ENCODE assay signal across 1 cellular context in the genomic region with DNA sequence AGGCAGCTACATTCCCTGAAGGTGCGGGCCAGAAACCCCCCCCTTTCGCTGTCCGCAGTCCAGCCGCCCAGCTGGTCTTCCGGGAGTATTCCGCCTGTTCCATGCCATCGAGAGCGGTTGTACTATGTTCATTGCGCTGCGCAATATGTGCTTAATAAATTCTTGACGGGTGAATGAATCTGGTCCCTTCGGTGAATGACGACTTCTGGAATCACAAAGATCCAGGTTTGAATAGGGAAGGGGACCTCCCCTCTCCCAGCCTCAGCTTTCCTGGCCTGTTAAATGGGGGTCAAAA.
TF ChIP-seq lines count a peak whose summit lies in the region.

No MANE protein-coding gene starts in this region.

TF ChIP-seq in GM12878, 131 proteins besides CTCF, POLR2A, EP300 and RAD21:
- no peak for TF ChIP-seq MTA3 (IDR thresholded peaks at IDR 0.05; ENCODE audit: borderline replicate concordance, low read length)
- TF ChIP-seq SREBF2 (IDR thresholded peaks at IDR 0.05; ENCODE audit: low read length), result no peak
- TF ChIP-seq TCF7 (IDR thresholded peaks at IDR 0.05; ENCODE audit: borderline replicate concordance), result no peak
- no peak for TF ChIP-seq ZBED1 (IDR thresholded peaks at IDR 0.05; ENCODE audit: borderline replicate concordance)
- no peak for TF ChIP-seq KDM1A (IDR thresholded peaks at IDR 0.05; ENCODE audit: borderline replicate concordance)
- TF ChIP-seq, protein P1, sequence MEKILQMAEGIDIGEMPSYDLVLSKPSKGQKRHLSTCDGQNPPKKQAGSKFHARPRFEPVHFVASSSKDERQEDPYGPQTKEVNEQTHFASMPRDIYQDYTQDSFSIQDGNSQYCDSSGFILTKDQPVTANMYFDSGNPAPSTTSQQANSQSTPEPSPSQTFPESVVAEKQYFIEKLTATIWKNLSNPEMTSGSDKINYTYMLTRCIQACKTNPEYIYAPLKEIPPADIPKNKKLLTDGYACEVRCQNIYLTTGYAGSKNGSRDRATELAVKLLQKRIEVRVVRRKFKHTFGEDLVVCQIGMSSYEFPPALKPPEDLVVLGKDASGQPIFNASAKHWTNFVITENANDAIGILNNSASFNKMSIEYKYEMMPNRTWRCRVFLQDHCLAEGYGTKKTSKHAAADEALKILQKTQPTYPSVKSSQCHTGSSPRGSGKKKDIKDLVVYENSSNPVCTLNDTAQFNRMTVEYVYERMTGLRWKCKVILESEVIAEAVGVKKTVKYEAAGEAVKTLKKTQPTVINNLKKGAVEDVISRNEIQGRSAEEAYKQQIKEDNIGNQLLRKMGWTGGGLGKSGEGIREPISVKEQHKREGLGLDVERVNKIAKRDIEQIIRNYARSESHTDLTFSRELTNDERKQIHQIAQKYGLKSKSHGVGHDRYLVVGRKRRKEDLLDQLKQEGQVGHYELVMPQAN (conservative IDR thresholded peaks at IDR 0.05), result no peak
- TF ChIP-seq SP1 (IDR thresholded peaks at IDR 0.05; ENCODE audit: low read depth, low read length), result no peak
- 0 out of 2 replicates have a peak, but pooled peaks have one; percentile 44 for TF ChIP-seq MLLT1 (IDR thresholded peaks at IDR 0.05)
- TF ChIP-seq, protein P2, sequence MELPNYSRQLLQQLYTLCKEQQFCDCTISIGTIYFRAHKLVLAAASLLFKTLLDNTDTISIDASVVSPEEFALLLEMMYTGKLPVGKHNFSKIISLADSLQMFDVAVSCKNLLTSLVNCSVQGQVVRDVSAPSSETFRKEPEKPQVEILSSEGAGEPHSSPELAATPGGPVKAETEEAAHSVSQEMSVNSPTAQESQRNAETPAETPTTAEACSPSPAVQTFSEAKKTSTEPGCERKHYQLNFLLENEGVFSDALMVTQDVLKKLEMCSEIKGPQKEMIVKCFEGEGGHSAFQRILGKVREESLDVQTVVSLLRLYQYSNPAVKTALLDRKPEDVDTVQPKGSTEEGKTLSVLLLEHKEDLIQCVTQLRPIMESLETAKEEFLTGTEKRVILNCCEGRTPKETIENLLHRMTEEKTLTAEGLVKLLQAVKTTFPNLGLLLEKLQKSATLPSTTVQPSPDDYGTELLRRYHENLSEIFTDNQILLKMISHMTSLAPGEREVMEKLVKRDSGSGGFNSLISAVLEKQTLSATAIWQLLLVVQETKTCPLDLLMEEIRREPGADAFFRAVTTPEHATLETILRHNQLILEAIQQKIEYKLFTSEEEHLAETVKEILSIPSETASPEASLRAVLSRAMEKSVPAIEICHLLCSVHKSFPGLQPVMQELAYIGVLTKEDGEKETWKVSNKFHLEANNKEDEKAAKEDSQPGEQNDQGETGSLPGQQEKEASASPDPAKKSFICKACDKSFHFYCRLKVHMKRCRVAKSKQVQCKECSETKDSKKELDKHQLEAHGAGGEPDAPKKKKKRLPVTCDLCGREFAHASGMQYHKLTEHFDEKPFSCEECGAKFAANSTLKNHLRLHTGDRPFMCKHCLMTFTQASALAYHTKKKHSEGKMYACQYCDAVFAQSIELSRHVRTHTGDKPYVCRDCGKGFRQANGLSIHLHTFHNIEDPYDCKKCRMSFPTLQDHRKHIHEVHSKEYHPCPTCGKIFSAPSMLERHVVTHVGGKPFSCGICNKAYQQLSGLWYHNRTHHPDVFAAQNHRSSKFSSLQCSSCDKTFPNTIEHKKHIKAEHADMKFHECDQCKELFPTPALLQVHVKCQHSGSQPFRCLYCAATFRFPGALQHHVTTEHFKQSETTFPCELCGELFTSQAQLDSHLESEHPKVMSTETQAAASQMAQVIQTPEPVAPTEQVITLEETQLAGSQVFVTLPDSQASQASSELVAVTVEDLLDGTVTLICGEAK (IDR thresholded peaks at IDR 0.05; ENCODE audit: borderline replicate concordance), result no peak
- peak; percentile 27; the same call in 1 of the 2 replicates for TF ChIP-seq IKZF1 (conservative IDR thresholded peaks at IDR 0.05)
- no peak for TF ChIP-seq NFIC (IDR thresholded peaks at IDR 0.05; ENCODE audit: low read depth, low read length)
- TF ChIP-seq IRF4 (IDR thresholded peaks at IDR 0.05; ENCODE audit: low read depth, low read length), result no peak
- TF ChIP-seq KLF5 (IDR thresholded peaks at IDR 0.05; ENCODE audit: partially characterized antibody), result no peak
- no peak for TF ChIP-seq CHD4 (IDR thresholded peaks at IDR 0.05)
- peak; percentile 26; the same call in 1 of the 2 replicates for TF ChIP-seq SMARCA5 (IDR thresholded peaks at IDR 0.05)
- TF ChIP-seq TBL1XR1 (IDR thresholded peaks at IDR 0.05; ENCODE audit: low read depth, low read length), result no peak
- TF ChIP-seq ZNF24 (IDR thresholded peaks at IDR 0.05), result no peak
